27 cellular contexts compared by ENCODE assay signal in genomic region chr2:68607837-68608236, GRCh38. TPM values are rescaled to one million over a fixed set of nuclear protein-coding genes. Genes with fewer than 3 reads are reported as not detected.
"Had no signal": no experiment of that assay in that cellular context is flagged by ENCODE, and none has a peak within 500 bp of the region (broad histone marks: within the 10 kb centered on the region; RNA-seq: fewer than 3 reads in every experiment).

No MANE protein-coding gene starts in this region.

- ATAC-seq: stimulated activated effector memory CD8-positive, alpha-beta T cell treated with anti-CD3 and anti-CD28 coated beads, Interleukin-12 subunit alpha, Interleukin-12 subunit beta, amount 100 ng/mL, for 72 hours; stimulated activated memory B cell treated with anti-CD40 and anti-IgM and Interleukin-4, amounts not matched to agents 10 μg/mL and 1 μg/mL and 100 μg/mL, for 72 hours; stimulated activated naive B cell treated with anti-CD40 and anti-IgM and Interleukin-4, amounts not matched to agents 10 μg/mL and 1 μg/mL and 100 μg/mL, for 72 hours; stimulated activated naive CD8-positive, alpha-beta T cell treated with anti-CD3 and anti-CD28 coated beads, Interleukin-15, amount 100 ng/mL, for 72 hours; stimulated activated naive CD8-positive, alpha-beta T cell treated with anti-CD3 and anti-CD28 coated beads, Interleukin-15, Interleukin-2, amounts not matched to agents 100 U/mL and 50 U/mL, for 24 hours; upper lobe of right lung had no signal

- H3K4me3 Mint-ChIP-seq: stimulated activated effector memory CD8-positive, alpha-beta T cell treated with anti-CD3 and anti-CD28 coated beads, Interleukin-12 subunit alpha, Interleukin-12 subunit beta, amount 100 ng/mL, for 72 hours; stimulated activated memory B cell treated with anti-CD40 and anti-IgM and Interleukin-4, amounts not matched to agents 10 μg/mL and 1 μg/mL and 100 μg/mL, for 72 hours; stimulated activated naive B cell treated with anti-CD40 and anti-IgM and Interleukin-4, amounts not matched to agents 10 μg/mL and 1 μg/mL and 100 μg/mL, for 72 hours; stimulated activated naive CD8-positive, alpha-beta T cell treated with anti-CD3 and anti-CD28 coated beads, Interleukin-15, amount 100 ng/mL, for 72 hours; stimulated activated naive CD8-positive, alpha-beta T cell treated with anti-CD3 and anti-CD28 coated beads, Interleukin-15, Interleukin-2, amounts not matched to agents 100 ng/mL and 50 ng/mL, for 24 hours; type B pancreatic cell had no signal

- H3K27me3 Mint-ChIP-seq: stimulated activated memory B cell treated with anti-CD40 and anti-IgM and Interleukin-4, amounts not matched to agents 10 μg/mL and 1 μg/mL and 100 μg/mL, for 72 hours; stimulated activated naive B cell treated with anti-CD40 and anti-IgM and Interleukin-4, amounts not matched to agents 10 μg/mL and 1 μg/mL and 100 μg/mL, for 72 hours; stimulated activated naive CD8-positive, alpha-beta T cell treated with anti-CD3 and anti-CD28 coated beads, Interleukin-15, amount 100 ng/mL, for 72 hours; type B pancreatic cell had no signal

- H3K27ac Mint-ChIP-seq: stimulated activated effector memory CD8-positive, alpha-beta T cell treated with anti-CD3 and anti-CD28 coated beads, Interleukin-12 subunit alpha, Interleukin-12 subunit beta, amount 100 ng/mL, for 72 hours; stimulated activated memory B cell treated with anti-CD40 and anti-IgM and Interleukin-4, amounts not matched to agents 10 μg/mL and 1 μg/mL and 100 μg/mL, for 72 hours; stimulated activated naive B cell treated with anti-CD40 and anti-IgM and Interleukin-4, amounts not matched to agents 10 μg/mL and 1 μg/mL and 100 μg/mL, for 72 hours; stimulated activated naive CD8-positive, alpha-beta T cell treated with anti-CD3 and anti-CD28 coated beads, Interleukin-15, amount 100 ng/mL, for 72 hours; stimulated activated naive CD8-positive, alpha-beta T cell treated with anti-CD3 and anti-CD28 coated beads, Interleukin-15, Interleukin-2, amounts not matched to agents 100 ng/mL and 50 ng/mL, for 24 hours; type B pancreatic cell had no signal

- H3K4me1 Mint-ChIP-seq: stimulated activated memory B cell treated with anti-CD40 and anti-IgM and Interleukin-4, amounts not matched to agents 10 μg/mL and 1 μg/mL and 100 μg/mL, for 72 hours; stimulated activated naive B cell treated with anti-CD40 and anti-IgM and Interleukin-4, amounts not matched to agents 10 μg/mL and 1 μg/mL and 100 μg/mL, for 72 hours; stimulated activated naive CD8-positive, alpha-beta T cell treated with anti-CD3 and anti-CD28 coated beads, Interleukin-15, amount 100 ng/mL, for 72 hours had no signal

- H3K36me3 Mint-ChIP-seq: stimulated activated effector memory CD8-positive, alpha-beta T cell treated with anti-CD3 and anti-CD28 coated beads, Interleukin-12 subunit alpha, Interleukin-12 subunit beta, amount 100 ng/mL, for 72 hours; type B pancreatic cell had no signal

- DNase-seq: stimulated activated CD4-positive, alpha-beta T cell treated with anti-CD3 and anti-CD28 coated beads, Interleukin-2, amount 100 ng/mL, for 48 hours; stimulated activated CD4-positive, alpha-beta T cell treated with anti-CD3 and anti-CD28 coated beads, Interleukin-4, amount 100 ng/mL, for 1 hour; stimulated activated CD4-positive, alpha-beta T cell treated with anti-CD3 and anti-CD28 coated beads, Interleukin-4, amount 100 ng/mL, for 24 hours; stimulated activated CD4-positive, alpha-beta T cell treated with anti-CD3 and anti-CD28 coated beads, Interleukin-4, amount 100 ng/mL, for 4 hours; stimulated activated CD8-positive, alpha-beta memory T cell treated with anti-CD3 and anti-CD28 coated beads, Interleukin-4, amount 100 ng/mL, for 48 hours; stimulated activated naive B cell treated with anti-CD40 and anti-IgM and Interleukin-4, amounts not matched to agents 10 μg/mL and 1 μg/mL and 100 μg/mL, for 72 hours; stimulated activated naive CD4-positive, alpha-beta T cell; stimulated activated naive CD4-positive, alpha-beta T cell treated with Interleukin-2 at 50 U/mL for 16 hours; stimulated activated naive CD8-positive, alpha-beta T cell treated with anti-CD3 and anti-CD28 coated beads, Interleukin-15, amount 100 ng/mL, for 72 hours; stimulated activated naive CD8-positive, alpha-beta T cell treated with anti-CD3 and anti-CD28 coated beads, Interleukin-15, Interleukin-2, amounts not matched to agents 100 U/mL and 50 U/mL, for 24 hours; stomach; substantia nigra; testis; thyroid gland; tibial artery; transverse colon; trophoblast cell; upper lobe of left lung; upper lobe of right lung; uterus had no signal

RNA-seq across cellular contexts. Expression of gene PROKR1, which starts 35.5 kb away (rescaled TPM):
- total RNA-seq: stomach, thoracic aorta, thyroid gland, upper lobe of right lung, ureter, vagina had no signal
- polyA plus RNA-seq: stomach had no signal
